Comparison of ENCODE assay signal across 24 cellular contexts in genomic region chr10:33720161-33720560, GRCh38.
DNase-seq lines count a peak whose midpoint lies in the region; ATAC-seq, FAIRE-seq and TF ChIP-seq lines count a peak whose summit lies in the region.
"Had no signal": no experiment of that assay in that cellular context is flagged by ENCODE, and none has a peak within 500 bp of the region (broad histone marks: within the 10 kb centered on the region; RNA-seq: fewer than 3 reads in every experiment).

No MANE protein-coding gene starts in this region.

- no peak for DNase-seq in left ventricle myocardium inferior
- DNase-seq in right cardiac atrium: no peak
- no peak for DNase-seq in HTR-8/SVneo (ENCODE audit: insufficient read length, low spot score)
- DNase-seq in esophagus muscularis mucosa (ENCODE audit: extremely low spot score): peak; percentile 10
- no peak for DNase-seq in AG08395 (ENCODE audit: low spot score)
- no peak for DNase-seq in osteocyte (ENCODE audit: extremely low spot score, unreplicated experiment)
- no peak for DNase-seq in psoas muscle
- DNase-seq: 8988T; CD4-positive, CD25-positive, alpha-beta regulatory T cell; CD8-positive, alpha-beta T cell; DMS 273 treated with DMSO at 0.1 percent for 48 hours; DMS79; EL; GDM1; GM23248; H7; HCEC 1CT had no signal

- no peak for TF ChIP-seq EP300 in esophagus muscularis mucosa (IDR thresholded peaks at IDR 0.05)

- ATAC-seq in right cardiac atrium: no peak
- no peak for ATAC-seq in psoas muscle
- ATAC-seq: CD8-positive, alpha-beta T cell; GM12878 had no signal

- H3K36me3 ChIP-seq in left ventricle myocardium inferior (no peaks in the 10 kb centered on the region), esophagus muscularis mucosa (no peaks in the 10 kb centered on the region), psoas muscle (ENCODE audit: insufficient read depth in 1 of 2, low read depth in 1 of 2) (no peaks in the 10 kb centered on the region)
- H3K36me3 ChIP-seq: BLaER1 had no signal

- H3K4me3 ChIP-seq in left ventricle myocardium inferior (no peak overlapping the region), right cardiac atrium (ENCODE audit: low read length) (no peak overlapping the region), esophagus muscularis mucosa (no peak overlapping the region), psoas muscle (no peak overlapping the region)
- H3K4me3 ChIP-seq: BLaER1, GM12878, GM23248 had no signal

- H3K27me3 ChIP-seq in left ventricle myocardium inferior (ENCODE audit: low read depth): no peaks in the 10 kb centered on the region
- no peaks in the 10 kb centered on the region for H3K27me3 ChIP-seq in right cardiac atrium (ENCODE audit: control insufficient read depth, insufficient read depth)
- no peaks in the 10 kb centered on the region for H3K27me3 ChIP-seq in esophagus muscularis mucosa
- no peaks in the 10 kb centered on the region for H3K27me3 ChIP-seq in psoas muscle (ENCODE audit: insufficient read depth in 3 of 3, low read length in 2 of 3)
- H3K27me3 ChIP-seq: BLaER1 had no signal

- TF ChIP-seq CTCF in left ventricle myocardium inferior (IDR thresholded peaks at IDR 0.05; ENCODE audit: borderline replicate concordance) (no peak), esophagus muscularis mucosa (IDR thresholded peaks at IDR 0.05) (no peak), osteocyte (IDR thresholded peaks at IDR 0.05) (no peak), psoas muscle (IDR thresholded peaks at IDR 0.05) (no peak)

- no peak overlapping the region for H3K27ac Mint-ChIP-seq in osteocyte (ENCODE audit: unreplicated experiment)
- H3K27ac Mint-ChIP-seq: B cell; CD4-positive, CD25-positive, alpha-beta regulatory T cell; CD8-positive, alpha-beta T cell had no signal

- H3K9me3 ChIP-seq in left ventricle myocardium inferior (replicated peaks) (no peaks in the 10 kb centered on the region), right cardiac atrium (ENCODE audit: control insufficient read depth, low read length) (no peaks in the 10 kb centered on the region), esophagus muscularis mucosa (no peaks in the 10 kb centered on the region), psoas muscle (no peaks in the 10 kb centered on the region)

- 95% methylated on average over 2 of the region's 2 CpGs for WGBS in right cardiac atrium
- 90% methylated on average over 2 of the region's 2 CpGs for WGBS in esophagus muscularis mucosa
- 78 to 89% (median 81%) methylated on average over 2 of the region's 2 CpGs for WGBS in psoas muscle, 3 donors

- H3K36me3 Mint-ChIP-seq in osteocyte (ENCODE audit: unreplicated experiment): no peaks in the 10 kb centered on the region
- H3K36me3 Mint-ChIP-seq: CD4-positive, CD25-positive, alpha-beta regulatory T cell; CD8-positive, alpha-beta T cell had no signal

- H3K27ac ChIP-seq in left ventricle myocardium inferior (replicated peaks) (peak overlapping the region; percentile 78), right cardiac atrium (ENCODE audit: low read length) (no peak overlapping the region), esophagus muscularis mucosa (replicated peaks in 1 of 4) (no peak overlapping the region), psoas muscle (no peak overlapping the region)
- H3K27ac ChIP-seq: BLaER1, C4-2B, GM23248 had no signal

- intact Hi-C loops in left ventricle myocardium inferior (cut with micrococcal nuclease): no loop called here
- intact Hi-C loops in right cardiac atrium (cut with DNase I): no loop called here
- intact Hi-C loops in esophagus muscularis mucosa (cut with DNase I): no loop called here
- intact Hi-C loops in psoas muscle (cut with DNase I): no loop called here

- FAIRE-seq in HTR-8/SVneo (lab: Jason Lieb, UNC): peak; percentile 68
- FAIRE-seq: D721Med, GM12878, GM19239, H1 had no signal

- H3K4me1 ChIP-seq in left ventricle myocardium inferior: peaks cover 70% of the 10 kb centered on the region
- H3K4me1 ChIP-seq in right cardiac atrium (ENCODE audit: control insufficient read depth, insufficient read depth, low read length): peaks cover 12% of the 10 kb centered on the region
- peaks cover 0 to 24% (median 4%) of the 10 kb centered on the region in 4 donors for H3K4me1 ChIP-seq in esophagus muscularis mucosa
- H3K4me1 ChIP-seq in psoas muscle: peaks cover 2% of the 10 kb centered on the region
- H3K4me1 ChIP-seq: BLaER1 had no signal

- no peaks in the 10 kb centered on the region for H3K9me3 Mint-ChIP-seq in osteocyte (ENCODE audit: unreplicated experiment)
- H3K9me3 Mint-ChIP-seq: CD8-positive, alpha-beta T cell had no signal

- no peak overlapping the region for H3K4me3 Mint-ChIP-seq in osteocyte (ENCODE audit: unreplicated experiment)
- H3K4me3 Mint-ChIP-seq: B cell; CD4-positive, CD25-positive, alpha-beta regulatory T cell; CD8-positive, alpha-beta T cell had no signal

- H3K27me3 Mint-ChIP-seq in osteocyte (ENCODE audit: unreplicated experiment): peaks cover 3% of the 10 kb centered on the region
- H3K27me3 Mint-ChIP-seq: B cell had no signal

- H3K4me1 Mint-ChIP-seq in osteocyte (ENCODE audit: unreplicated experiment): peaks cover 12% of the 10 kb centered on the region
- H3K4me1 Mint-ChIP-seq: B cell; CD4-positive, CD25-positive, alpha-beta regulatory T cell had no signal

- TF ChIP-seq POLR2A in esophagus muscularis mucosa (IDR thresholded peaks at IDR 0.05; ENCODE audit: low read depth): no peak
